In the genomic region with DNA sequence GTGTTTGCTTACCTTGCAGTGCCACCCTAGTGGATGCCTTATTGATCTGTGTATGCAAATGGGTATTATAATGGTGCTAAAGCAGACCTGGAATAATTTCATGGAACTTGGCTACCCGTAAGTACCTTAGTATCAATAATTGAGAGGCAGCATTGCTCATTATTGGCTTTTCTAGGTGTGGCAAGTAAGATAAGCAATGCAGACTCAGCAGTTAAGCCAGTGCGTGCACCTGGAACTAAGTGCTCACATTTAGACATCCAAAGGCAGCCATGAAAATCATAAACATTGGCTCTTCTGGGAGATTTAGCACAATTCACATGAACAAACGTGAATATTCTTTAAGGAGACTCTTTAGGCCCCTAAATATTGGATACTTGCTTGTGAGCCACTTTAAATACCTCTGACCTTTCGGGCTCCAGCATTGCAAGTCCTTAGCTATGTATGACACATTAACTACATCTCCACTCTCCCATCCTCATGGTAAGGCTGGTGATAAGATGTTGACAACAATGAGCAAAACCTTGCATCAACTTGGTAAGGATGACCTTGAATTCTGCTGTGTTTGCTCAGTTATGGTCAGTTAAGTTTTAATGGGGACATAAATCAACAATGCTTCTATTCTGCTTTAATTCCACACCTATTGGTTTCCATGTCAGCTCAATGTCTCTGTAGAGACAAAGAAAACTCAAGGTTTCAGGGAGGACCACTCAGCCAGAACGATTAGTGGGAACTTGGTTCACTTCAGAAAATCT, we compare ENCODE assay signal across 25 cellular contexts.
A peak's percentile ranks its signal among the peaks of the same experiment; 100 is the strongest.
DNase-seq lines count a peak whose midpoint lies in the region; ATAC-seq and TF ChIP-seq lines count a peak whose summit lies in the region.
"Had no signal": no experiment of that assay in that cellular context is flagged by ENCODE, and none has a peak within 500 bp of the region (broad histone marks: within the 10 kb centered on the region; RNA-seq: fewer than 3 reads in every experiment).

No MANE protein-coding gene starts in this region.

- no peak overlapping the region for H3K4me3 ChIP-seq in kidney epithelial cell (ENCODE audit: low read depth, low read length)
- H3K4me3 ChIP-seq in upper lobe of right lung = no peak overlapping the region
- H3K4me3 ChIP-seq: ascending aorta, cardiac muscle cell, coronary artery had no signal

- H3K27me3 ChIP-seq in kidney epithelial cell (ENCODE audit: control insufficient read depth, insufficient read depth, low read length) (no peaks in the 10 kb centered on the region), upper lobe of right lung (no peaks in the 10 kb centered on the region)
- H3K27me3 ChIP-seq: ascending aorta, cardiac muscle cell had no signal

- TF ChIP-seq CTCF in kidney epithelial cell (IDR thresholded peaks at IDR 0.05; ENCODE audit: insufficient read depth, low read length, poor library complexity, severe bottlenecking) (no peak), upper lobe of right lung (IDR thresholded peaks at IDR 0.05) (no peak)

- DNase-seq in Caki2 (ENCODE audit: low read depth) (peak; percentile 82), NCI-H146 treated with DMSO at 0.1 percent for 48 hours (lab: John Stamatoyannopoulos, UW; ENCODE audit: unreplicated experiment) (peak; percentile 62), NCI-H748 (lab: John Stamatoyannopoulos, UW; ENCODE audit: unreplicated experiment) (peak; percentile 76), kidney epithelial cell (ENCODE audit: low read depth) (peak; percentile 56), upper lobe of right lung (no peak), retina (no peak), SIG-M5 (lab: John Stamatoyannopoulos, UW) (no peak)
- DNase-seq in stimulated activated CD8-positive, alpha-beta memory T cell treated with anti-CD3 and anti-CD28 coated beads, Interleukin-4, amount 100 ng/mL, for 48 hours = no peak
- DNase-seq: activated CD4-positive, alpha-beta T cell treated with anti-CD3 and anti-CD28 coated beads for 48 hours; activated gamma-delta T cell; activated naive CD8-positive, alpha-beta T cell treated with anti-CD3 and anti-CD28 coated beads, Interleukin-2, amount 10 ng/mL, durations not matched to agents 7 days and 5 days; activated T-cell treated with anti-CD3 and anti-CD28 coated beads, Interleukin-2, amount 50 U/mL, for 24 hours; C1 segment of cervical spinal cord; effector memory CD8-positive, alpha-beta T cell; EL; kidney; stimulated activated CD4-positive, alpha-beta T cell treated with anti-CD3 and anti-CD28 coated beads, Interleukin-4, amount 100 ng/mL, for 4 hours; stimulated activated naive CD4-positive, alpha-beta T cell; WERI-Rb-1 had no signal

- intact Hi-C loops in upper lobe of right lung (cut with DNase I) = no loop called here

- H3K9me3 ChIP-seq in upper lobe of right lung = no peaks in the 10 kb centered on the region
- H3K9me3 ChIP-seq: ascending aorta had no signal

- no peak overlapping the region for H3K27ac ChIP-seq in upper lobe of right lung
- H3K27ac ChIP-seq: cardiac muscle cell, coronary artery, KMS-11, parathyroid adenoma, WERI-Rb-1 had no signal

- H3K4me1 ChIP-seq in upper lobe of right lung = no peaks in the 10 kb centered on the region
- H3K4me1 ChIP-seq: ascending aorta, parathyroid adenoma had no signal

- H3K36me3 ChIP-seq in kidney epithelial cell (ENCODE audit: control insufficient read depth, insufficient read depth, low read length) (no peaks in the 10 kb centered on the region), upper lobe of right lung (no peaks in the 10 kb centered on the region)
- H3K36me3 ChIP-seq: ascending aorta, cardiac muscle cell, WERI-Rb-1 had no signal

- in situ Hi-C loops in Caki2 (cut with HindIII; ENCODE audit: low pct_unique_long_range_greater_than_20kb, low sequenced_read_pairs) = no loop called here

- no peak for ATAC-seq in upper lobe of right lung
- ATAC-seq: effector memory CD8-positive, alpha-beta T cell; sciatic nerve had no signal

Comparison
In these comparisons a context has a peak if more than half of its experiments do, and no peak if none do; other contexts are left out.
1. DNase-seq: peak in Caki2 (single experiment), NCI-H146 treated with DMSO at 0.1 percent for 48 hours (single experiment), NCI-H748 (single experiment) and kidney epithelial cell (single experiment); none in upper lobe of right lung (single experiment), retina (single experiment), SIG-M5 (single experiment) and stimulated activated CD8-positive, alpha-beta memory T cell treated with anti-CD3 and anti-CD28 coated beads, Interleukin-4, amount 100 ng/mL, for 48 hours (single experiment).